In the genomic region with DNA sequence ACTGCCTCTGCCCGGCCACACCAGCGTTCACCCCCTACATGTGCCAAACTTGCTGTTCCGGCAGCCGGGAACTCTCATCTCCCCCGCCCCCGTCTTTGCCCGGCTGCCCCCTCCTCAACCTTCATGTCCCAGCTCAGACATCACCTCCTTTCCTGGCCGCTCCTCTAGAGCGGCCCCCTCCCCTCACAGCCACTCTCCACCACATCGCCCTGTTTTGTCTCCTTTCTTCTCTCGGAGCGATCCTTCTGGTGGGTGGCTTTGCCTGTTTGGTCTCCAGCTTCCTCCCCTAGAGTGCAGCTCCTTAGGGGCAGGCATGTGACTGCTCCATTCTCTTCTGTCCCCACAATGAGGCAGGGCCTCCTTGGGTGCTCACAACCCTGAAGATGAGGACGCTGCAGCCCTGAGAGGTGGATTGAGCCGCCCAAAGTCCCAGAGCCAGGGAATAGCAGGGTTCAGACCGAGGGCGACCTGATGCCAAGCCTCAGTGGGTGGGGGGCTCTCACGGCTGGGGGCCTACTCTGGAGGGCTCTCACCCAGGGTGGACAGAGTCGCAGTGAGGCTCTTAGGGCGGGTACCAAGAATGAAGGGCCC, we compare ENCODE assay signal across 1 cellular context.
TF ChIP-seq lines count a peak whose summit lies in the region.

No MANE protein-coding gene starts in this region.

TF ChIP-seq in IMR-90, 13 proteins besides CTCF, POLR2A, EP300 and RAD21 (continued from another document):
- TF ChIP-seq USF2 (IDR thresholded peaks at IDR 0.05; ENCODE audit: low read depth, low read length), result no peak
- no peak for TF ChIP-seq MAFK (IDR thresholded peaks at IDR 0.05; ENCODE audit: low read depth, low read length)
- no peak for TF ChIP-seq RFX5 (IDR thresholded peaks at IDR 0.05; ENCODE audit: low read depth, low read length)
- TF ChIP-seq, protein P1, sequence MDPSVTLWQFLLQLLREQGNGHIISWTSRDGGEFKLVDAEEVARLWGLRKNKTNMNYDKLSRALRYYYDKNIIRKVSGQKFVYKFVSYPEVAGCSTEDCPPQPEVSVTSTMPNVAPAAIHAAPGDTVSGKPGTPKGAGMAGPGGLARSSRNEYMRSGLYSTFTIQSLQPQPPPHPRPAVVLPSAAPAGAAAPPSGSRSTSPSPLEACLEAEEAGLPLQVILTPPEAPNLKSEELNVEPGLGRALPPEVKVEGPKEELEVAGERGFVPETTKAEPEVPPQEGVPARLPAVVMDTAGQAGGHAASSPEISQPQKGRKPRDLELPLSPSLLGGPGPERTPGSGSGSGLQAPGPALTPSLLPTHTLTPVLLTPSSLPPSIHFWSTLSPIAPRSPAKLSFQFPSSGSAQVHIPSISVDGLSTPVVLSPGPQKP (IDR thresholded peaks at IDR 0.05; ENCODE audit: borderline replicate concordance, low read depth, low read length), result no peak
- no peak for TF ChIP-seq CHD1 (IDR thresholded peaks at IDR 0.05; ENCODE audit: low read depth, low read length)
- no peak for TF ChIP-seq BHLHE40 (IDR thresholded peaks at IDR 0.05; ENCODE audit: low read depth, low read length)
- no peak for TF ChIP-seq SMC3 (IDR thresholded peaks at IDR 0.05; ENCODE audit: low read depth, low read length)
- no peak for TF ChIP-seq FOS (IDR thresholded peaks at IDR 0.05; ENCODE audit: low read depth, low read length)
- no peak for TF ChIP-seq MXI1 (IDR thresholded peaks at IDR 0.05; ENCODE audit: borderline replicate concordance, low read depth, low read length)
- no peak for TF ChIP-seq MAZ (IDR thresholded peaks at IDR 0.05; ENCODE audit: borderline replicate concordance, low read depth, low read length)
- TF ChIP-seq CEBPB (IDR thresholded peaks at IDR 0.05; ENCODE audit: low read depth, low read length), result no peak
- TF ChIP-seq NFE2L2 (IDR thresholded peaks at IDR 0.05; ENCODE audit: low read depth, low read length), result no peak
